In the genomic region with DNA sequence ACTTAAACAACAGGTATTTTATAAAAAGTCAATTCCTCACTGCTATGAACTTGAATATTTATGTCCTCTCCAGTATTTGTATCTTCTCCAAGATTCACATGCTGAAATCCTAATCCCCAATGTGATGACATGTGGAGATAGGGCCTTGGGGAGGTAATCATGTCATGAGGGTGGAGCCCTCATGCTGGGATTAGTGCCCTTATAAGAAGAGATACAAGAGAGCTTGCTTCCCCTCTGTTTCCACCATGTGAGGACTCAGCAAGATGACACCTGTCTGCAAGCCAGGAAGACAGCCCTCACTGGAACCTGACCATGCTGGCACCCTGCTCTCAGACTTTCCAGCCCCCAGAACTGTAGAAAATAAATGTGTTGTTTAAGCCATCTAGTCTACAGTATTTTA, we compare ENCODE assay signal across 36 cellular contexts.
"Had no signal": no experiment of that assay in that cellular context is flagged by ENCODE, and none has a peak within 500 bp of the region (broad histone marks: within the 10 kb centered on the region; RNA-seq: fewer than 3 reads in every experiment).

No MANE protein-coding gene starts in this region.

- H3K27ac Mint-ChIP-seq: activated B cell treated with CpG ODN at 0.5 μM for 24 hours; activated CD4-positive, alpha-beta memory T cell treated with anti-CD3 and anti-CD28 coated beads for 36 hours; activated CD4-positive, alpha-beta T cell treated with anti-CD3 and anti-CD28 coated beads, Interleukin-2, amount 10 ng/mL, durations not matched to agents 24 days and 14 days; activated CD8-positive, alpha-beta T cell treated with anti-CD3 and anti-CD28 coated beads for 36 hours; activated naive CD4-positive, alpha-beta T cell treated with anti-CD3 and anti-CD28 coated beads, Interleukin-2, amount 10 ng/mL, durations not matched to agents 7 days and 5 days; activated naive CD4-positive, alpha-beta T cell treated with anti-CD3 and anti-CD28 coated beads, Interleukin-2, amount 50 U/mL, for 72 hours; activated naive CD8-positive, alpha-beta T cell treated with anti-CD3 and anti-CD28 coated beads for 36 hours; activated T-cell treated with anti-CD3 and anti-CD28 coated beads, Interleukin-2, amount 50 U/mL, for 72 hours; activated T-helper 1 cell treated with anti-CD3 and anti-CD28 coated beads, Interleukin-12 subunit alpha, Interleukin-12 subunit beta, Interleukin-2, Interleukin-4 antibody, amounts not matched to agents 30 ng/mL and 10 ng/mL and 1 ng/mL, durations not matched to agents 14 hours and 24 hours and 36 hours; activated T-helper 17 cell treated with anti-CD3 and anti-CD28 coated beads, Interleukin-2, amount 50 U/mL, for 72 hours; T-helper 1 cell treated with Interleukin-12 subunit alpha and Interleukin-12 subunit beta and Interleukin-4 antibody, amounts not matched to agents 30 μg/mL and 1 μg/mL, for 36 hours; T-helper 2 cell treated with Interferon-gamma antibody and Interleukin-4, amounts not matched to agents 5 μg/mL and 100 μg/mL, for 36 hours had no signal

- H3K4me3 Mint-ChIP-seq: activated B cell treated with CpG ODN at 0.5 μM for 24 hours; activated CD4-positive, alpha-beta memory T cell treated with anti-CD3 and anti-CD28 coated beads for 36 hours; activated CD4-positive, alpha-beta T cell treated with anti-CD3 and anti-CD28 coated beads, Interleukin-2, amount 10 ng/mL, durations not matched to agents 24 days and 14 days; activated CD8-positive, alpha-beta T cell treated with anti-CD3 and anti-CD28 coated beads for 36 hours; activated naive CD4-positive, alpha-beta T cell treated with anti-CD3 and anti-CD28 coated beads, Interleukin-2, amount 10 ng/mL, durations not matched to agents 7 days and 5 days; activated naive CD8-positive, alpha-beta T cell treated with anti-CD3 and anti-CD28 coated beads for 36 hours; activated T-cell treated with anti-CD3 and anti-CD28 coated beads, Interleukin-2, amount 50 U/mL, for 4 hours; activated T-cell treated with anti-CD3 and anti-CD28 coated beads, Interleukin-2, amount 50 U/mL, for 72 hours; activated T-helper 1 cell treated with anti-CD3 and anti-CD28 coated beads, Interleukin-12 subunit alpha, Interleukin-12 subunit beta, Interleukin-2, Interleukin-4 antibody, amounts not matched to agents 30 ng/mL and 10 ng/mL and 1 ng/mL, durations not matched to agents 14 hours and 24 hours and 36 hours; activated T-helper 17 cell treated with anti-CD3 and anti-CD28 coated beads, Interleukin-2, amount 50 U/mL, for 72 hours; T-helper 1 cell treated with Interleukin-12 subunit alpha and Interleukin-12 subunit beta and Interleukin-4 antibody, amounts not matched to agents 30 μg/mL and 1 μg/mL, for 36 hours; T-helper 2 cell treated with Interferon-gamma antibody and Interleukin-4, amounts not matched to agents 5 μg/mL and 100 μg/mL, for 36 hours had no signal

- H3K36me3 ChIP-seq: adrenal gland, brain microvascular endothelial cell, breast epithelium had no signal

- ATAC-seq: activated CD8-positive, alpha-beta T cell treated with anti-CD3 and anti-CD28 coated beads for 36 hours; activated naive CD4-positive, alpha-beta T cell treated with anti-CD3 and anti-CD28 coated beads, Interleukin-2, amount 50 U/mL, for 72 hours; activated T-cell treated with anti-CD3 and anti-CD28 coated beads, Interleukin-2, amount 50 U/mL, for 4 hours; activated T-cell treated with anti-CD3 and anti-CD28 coated beads, Interleukin-2, amount 50 U/mL, for 72 hours; activated T-helper 17 cell treated with anti-CD3 and anti-CD28 coated beads, Interleukin-2, amount 50 U/mL, for 72 hours; body of pancreas had no signal

- H3K4me1 ChIP-seq: adrenal gland, body of pancreas, breast epithelium had no signal

- H3K9me3 Mint-ChIP-seq: activated T-helper 17 cell treated with anti-CD3 and anti-CD28 coated beads, Interleukin-2, amount 50 U/mL, for 72 hours had no signal

- H3K27ac ChIP-seq: adrenal gland, body of pancreas, brain microvascular endothelial cell, breast epithelium, VCaP had no signal

- FAIRE-seq: astrocyte, TTC549 had no signal

- H3K9me3 ChIP-seq: adrenal gland, body of pancreas, breast epithelium had no signal

- DNase-seq: activated B cell treated with CpG ODN at 0.5 μM for 24 hours; activated CD4-positive, alpha-beta memory T cell treated with anti-CD3 and anti-CD28 coated beads for 36 hours; activated CD4-positive, alpha-beta T cell treated with anti-CD3 and anti-CD28 coated beads for 4 hours; activated CD4-positive, alpha-beta T cell treated with anti-CD3 and anti-CD28 coated beads, Interleukin-2, amount 10 ng/mL, durations not matched to agents 24 days and 14 days; activated CD4-positive, alpha-beta T cell treated with anti-CD3 and anti-CD28 coated beads, Interleukin-2, amount 50 U/mL, for 1 hour; activated CD4-positive, alpha-beta T cell treated with anti-CD3 and anti-CD28 coated beads, Interleukin-2, amount 50 U/mL, for 4 hours; activated CD4-positive, CD25-positive, alpha-beta regulatory T cell treated with anti-CD3 and anti-CD28 coated beads, Interleukin-2, amount 50 U/mL, for 72 hours; activated CD8-positive, alpha-beta memory T cell treated with anti-CD3 and anti-CD28 coated beads, Interleukin-2, amount 50 U/mL, for 4 hours; activated CD8-positive, alpha-beta T cell treated with anti-CD3 and anti-CD28 coated beads for 36 hours; activated effector memory CD4-positive, alpha-beta T cell treated with anti-CD3 and anti-CD28 coated beads, Interleukin-2, amount 50 U/mL, for 16 hours; activated gamma-delta T cell treated with Interleukin-2 at 50 U/mL for 16 hours; activated naive CD4-positive, alpha-beta T cell; activated naive CD4-positive, alpha-beta T cell treated with anti-CD3 and anti-CD28 coated beads, Interleukin-2, amount 10 ng/mL, durations not matched to agents 7 days and 5 days; activated naive CD8-positive, alpha-beta T cell treated with anti-CD3 and anti-CD28 coated beads for 36 hours; activated T-cell treated with anti-CD3 and anti-CD28 coated beads for 4 hours; activated T-cell treated with anti-CD3 and anti-CD28 coated beads, Interleukin-2, amount 50 U/mL, for 1 hour; activated T-cell treated with anti-CD3 and anti-CD28 coated beads, Interleukin-2, amount 50 U/mL, for 4 hours; activated T-cell treated with anti-CD3 and anti-CD28 coated beads, Interleukin-2, amount 50 U/mL, for 72 hours; adrenal gland; amniotic stem cell; aorta; body of pancreas; brain microvascular endothelial cell; central memory CD4-positive, alpha-beta T cell; T-helper 1 cell; T-helper 2 cell; T-helper 9 cell had no signal

- H3K27me3 Mint-ChIP-seq: activated B cell treated with CpG ODN at 0.5 μM for 24 hours; activated CD4-positive, alpha-beta memory T cell treated with anti-CD3 and anti-CD28 coated beads for 36 hours; activated CD4-positive, alpha-beta T cell treated with anti-CD3 and anti-CD28 coated beads, Interleukin-2, amount 10 ng/mL, durations not matched to agents 24 days and 14 days; activated CD8-positive, alpha-beta T cell treated with anti-CD3 and anti-CD28 coated beads for 36 hours; activated naive CD4-positive, alpha-beta T cell treated with anti-CD3 and anti-CD28 coated beads, Interleukin-2, amount 10 ng/mL, durations not matched to agents 7 days and 5 days; activated naive CD8-positive, alpha-beta T cell treated with anti-CD3 and anti-CD28 coated beads for 36 hours; activated T-helper 17 cell treated with anti-CD3 and anti-CD28 coated beads, Interleukin-2, amount 50 U/mL, for 72 hours had no signal

- H3K4me3 ChIP-seq: adrenal gland, body of pancreas, breast epithelium had no signal

- H3K27me3 ChIP-seq: adrenal gland, body of pancreas, brain microvascular endothelial cell, breast epithelium had no signal
